ENCODE assay signal across 35 cellular contexts in genomic region chr7:144484445-144484844, GRCh38.
"Had no signal": no experiment of that assay in that cellular context is flagged by ENCODE, and none has a peak within 500 bp of the region (broad histone marks: within the 10 kb centered on the region; RNA-seq: fewer than 3 reads in every experiment).

No MANE protein-coding gene starts in this region.

- H3K27me3 ChIP-seq: MG63 had no signal

- DNase-seq: MG63, MM.1S, MV-4-11, NCI-H1048, NCI-H1092, NCI-H1092 treated with DMSO at 0.1 percent for 48 hours, NCI-H1105, NCI-H1105 treated with DMSO at 0.1 percent for 48 hours, NCI-H1417, NCI-H1417 treated with DMSO at 0.1 percent for 48 hours, NCI-H1436, NCI-H1436 treated with DMSO at 0.1 percent for 48 hours, NCI-H146, NCI-H1694, NCI-H1694 treated with DMSO at 0.1 percent for 48 hours, NCI-H187, NCI-H187 treated with DMSO at 0.1 percent for 48 hours, NCI-H1930, NCI-H2029, NCI-H2029 treated with DMSO at 0.1 percent for 48 hours, NCI-H2081, NCI-H2081 treated with DMSO at 0.1 percent for 48 hours, NCI-H2107, NCI-H2171, NCI-H2171 treated with DMSO at 0.1 percent for 48 hours, NCI-H2227 treated with DMSO at 0.1 percent for 48 hours, NCI-H226, NCI-H345, NCI-H446, NCI-H446 treated with DMSO at 0.1 percent for 48 hours, NCI-H510A, NCI-H510A treated with DMSO at 0.1 percent for 48 hours, NCI-H524, NCI-H524 treated with DMSO at 0.1 percent for 48 hours, NCI-H526 had no signal

- H3K9me3 ChIP-seq: MG63 had no signal

- H3K4me3 ChIP-seq: MG63 had no signal

- H3K36me3 ChIP-seq: MG63 had no signal
